In genomic region chr9:93218671-93219420, GRCh38 we compare ENCODE assay signal across 31 cellular contexts. TPM values are rescaled to one million over a fixed set of nuclear protein-coding genes. Genes with fewer than 3 reads are reported as not detected.
DNase-seq lines count a peak whose midpoint lies in the region; ATAC-seq and TF ChIP-seq lines count a peak whose summit lies in the region.
"Had no signal": no experiment of that assay in that cellular context is flagged by ENCODE, and none has a peak within 500 bp of the region (broad histone marks: within the 10 kb centered on the region; RNA-seq: fewer than 3 reads in every experiment).

No MANE protein-coding gene starts in this region.

- peaks cover 7% of the 10 kb centered on the region for H3K9me3 Mint-ChIP-seq in WTC11

- no peak overlapping the region for H3K4me3 Mint-ChIP-seq in WTC11
- H3K4me3 Mint-ChIP-seq: activated B cell treated with CpG ODN at 0.5 μM for 24 hours; activated CD8-positive, alpha-beta memory T cell treated with anti-CD3 and anti-CD28 coated beads, Interleukin-2, amount 10 ng/mL, durations not matched to agents 7 days and 5 days; activated naive CD8-positive, alpha-beta T cell treated with anti-CD3 and anti-CD28 coated beads, Interleukin-2, amount 10 ng/mL, durations not matched to agents 7 days and 5 days; CD8-positive, alpha-beta T cell; stimulated activated naive B cell treated with anti-CD40 and anti-IgM and Interleukin-4, amounts not matched to agents 10 μg/mL and 1 μg/mL and 100 μg/mL, for 72 hours had no signal

- no peak for TF ChIP-seq CTCF in WTC11 (IDR thresholded peaks at IDR 0.05)
- no peak for TF ChIP-seq CTCF in heart left ventricle (IDR thresholded peaks at IDR 0.05)
- no peak for TF ChIP-seq CTCF in mucosa of descending colon (IDR thresholded peaks at IDR 0.05)
- TF ChIP-seq CTCF in spleen (IDR thresholded peaks at IDR 0.05 in 8 of 11, conservative IDR thresholded peaks at IDR 0.05 in 3 of 11) = no peak

- no peak for ATAC-seq in WTC11
- peak in 2 of 4 donors; percentile 14 to 18 for ATAC-seq in heart left ventricle
- peak; percentile 10 for ATAC-seq in mucosa of descending colon
- no peak for ATAC-seq in HG03565 (IDR thresholded peaks at IDR 0.05; ENCODE audit: unreplicated experiment)
- ATAC-seq: activated CD8-positive, alpha-beta memory T cell treated with anti-CD3 and anti-CD28 coated beads, Interleukin-2, amount 10 ng/mL, durations not matched to agents 7 days and 5 days; CD8-positive, alpha-beta T cell; esophagus mucosa; foreskin keratinocyte; stimulated activated naive B cell treated with anti-CD40 and anti-IgM and Interleukin-4, amounts not matched to agents 10 μg/mL and 1 μg/mL and 100 μg/mL, for 72 hours; upper lobe of right lung had no signal

- DNase-seq in WTC11 (ENCODE audit: low spot score) (no peak), heart left ventricle (peak in 2 of 5 donors; percentile 19 to 49), mucosa of descending colon (peak; percentile 17 to 52 (median 33)), spleen (peak; percentile 76), SIG-M5 treated with dmso at 0.1 percent for 504 hours (lab: John Stamatoyannopoulos, UW; ENCODE audit: unreplicated experiment) (no peak), 8988T (no peak)
- no peak for DNase-seq in stimulated activated CD4-positive, alpha-beta T cell treated with anti-CD3 and anti-CD28 coated beads, Interleukin-4, amount 100 ng/mL, for 1 hour
- DNase-seq: activated B cell treated with CpG ODN at 0.5 μM for 24 hours; activated CD4-positive, alpha-beta T cell treated with anti-CD3 and anti-CD28 coated beads, Interleukin-2, amount 50 U/mL, for 1 hour; activated CD8-positive, alpha-beta memory T cell treated with anti-CD3 and anti-CD28 coated beads, Interleukin-2, amount 10 ng/mL, durations not matched to agents 7 days and 5 days; activated gamma-delta T cell treated with Interleukin-2 at 50 U/mL for 16 hours; activated naive CD8-positive, alpha-beta T cell treated with anti-CD3 and anti-CD28 coated beads, Interleukin-2, amount 10 ng/mL, durations not matched to agents 7 days and 5 days; activated T-cell treated with anti-CD3 and anti-CD28 coated beads, Interleukin-2, amount 50 U/mL, for 48 hours; AML-193; DMS 273 treated with DMSO at 0.1 percent for 48 hours; foreskin keratinocyte; hippocampal formation; IMR-90; mesenchymal stem cell; NCI-H146; NCI-H446; NCI-H774; stimulated activated naive B cell treated with anti-CD40 and anti-IgM and Interleukin-4, amounts not matched to agents 10 μg/mL and 1 μg/mL and 100 μg/mL, for 72 hours; substantia nigra had no signal

- no peaks in the 10 kb centered on the region for H3K4me1 Mint-ChIP-seq in WTC11
- H3K4me1 Mint-ChIP-seq: activated CD8-positive, alpha-beta memory T cell treated with anti-CD3 and anti-CD28 coated beads, Interleukin-2, amount 10 ng/mL, durations not matched to agents 7 days and 5 days; activated naive CD8-positive, alpha-beta T cell treated with anti-CD3 and anti-CD28 coated beads, Interleukin-2, amount 10 ng/mL, durations not matched to agents 7 days and 5 days had no signal

- no peak overlapping the region for H3K4me3 ChIP-seq in heart left ventricle
- H3K4me3 ChIP-seq in mucosa of descending colon = no peak overlapping the region
- no peak overlapping the region for H3K4me3 ChIP-seq in spleen
- H3K4me3 ChIP-seq: prostate gland, SJSA1, upper lobe of right lung had no signal

- H3K4me1 ChIP-seq in heart left ventricle (peaks cover 0 to 69% (median 24%) of the 10 kb centered on the region in 12 donors), mucosa of descending colon (ENCODE audit: low read depth) (peaks cover 39% of the 10 kb centered on the region), spleen (peaks cover 0 to 24% (median 8%) of the 10 kb centered on the region in 6 donors)
- H3K4me1 ChIP-seq: SJSA1, upper lobe of right lung had no signal

- 59 to 73% (median 65%) methylated on average over 7 to 11 of the region's 11 CpGs for WGBS in heart left ventricle, 4 donors
- 71 to 96% (median 79%) methylated on average over 6 to 11 of the region's 11 CpGs for WGBS in spleen, 5 donors

- H3K27ac ChIP-seq in heart left ventricle = peak overlapping the region in 11 of 12 donors; percentile 23 to 83 (median 61)
- peak overlapping the region in 5 of 8 donors; percentile 45 to 72 (median 57) for H3K27ac ChIP-seq in spleen
- H3K27ac ChIP-seq: foreskin keratinocyte, prostate gland, SJSA1, upper lobe of right lung had no signal

- TF ChIP-seq POLR2A in heart left ventricle (IDR thresholded peaks at IDR 0.05) (no peak), spleen (IDR thresholded peaks at IDR 0.05) (no peak)

- H3K36me3 Mint-ChIP-seq in WTC11 = peaks cover 7% of the 10 kb centered on the region
- H3K36me3 Mint-ChIP-seq: activated CD8-positive, alpha-beta memory T cell treated with anti-CD3 and anti-CD28 coated beads, Interleukin-2, amount 10 ng/mL, durations not matched to agents 7 days and 5 days; activated naive CD8-positive, alpha-beta T cell treated with anti-CD3 and anti-CD28 coated beads, Interleukin-2, amount 10 ng/mL, durations not matched to agents 7 days and 5 days; CD8-positive, alpha-beta T cell had no signal

- CTCF ChIA-PET in WTC11 (lab: Charles Lee) = interaction anchor here (1.6 to 1.9 kb wide), 2 partner anchors 65 to 110 kb away, joined by 3 to 4 read pairs; no protein-coding TSS in a partner anchor

- no peaks in the 10 kb centered on the region for H3K27me3 ChIP-seq in heart left ventricle
- peaks cover 0 to 4% (median 0%) of the 10 kb centered on the region in 7 donors for H3K27me3 ChIP-seq in spleen (replicated peaks in 1 of 7)
- H3K27me3 ChIP-seq: SJSA1, upper lobe of right lung had no signal

- intact Hi-C loops in heart left ventricle (cut with DNase I) (no loop called here), mucosa of descending colon (cut with DNase I, micrococcal nuclease) (no loop called here), spleen (cut with DNase I; ENCODE audit: low total_unique reads) (no loop called here)

- H3K27me3 Mint-ChIP-seq in WTC11 (ENCODE audit: low read depth) = no peaks in the 10 kb centered on the region

- H3K36me3 ChIP-seq in heart left ventricle = no peaks in the 10 kb centered on the region
- H3K36me3 ChIP-seq in mucosa of descending colon (ENCODE audit: low read depth) = no peaks in the 10 kb centered on the region
- H3K36me3 ChIP-seq in spleen = no peaks in the 10 kb centered on the region
- H3K36me3 ChIP-seq: prostate gland, SJSA1, upper lobe of right lung had no signal

- H3K9me3 ChIP-seq in heart left ventricle (peaks cover 0 to 13% (median 0%) of the 10 kb centered on the region in 12 donors), mucosa of descending colon (no peaks in the 10 kb centered on the region), spleen (peaks cover 0 to 18% (median 14%) of the 10 kb centered on the region in 8 donors)
- H3K9me3 ChIP-seq: prostate gland, SJSA1 had no signal

- POLR2A ChIA-PET in WTC11 (lab: Charles Lee) = no interaction called here

- H3K27ac Mint-ChIP-seq in WTC11 = peak overlapping the region; percentile 65; the same call in 1 of the 2 replicates
- H3K27ac Mint-ChIP-seq: activated B cell treated with CpG ODN at 0.5 μM for 24 hours; activated CD8-positive, alpha-beta memory T cell treated with anti-CD3 and anti-CD28 coated beads, Interleukin-2, amount 10 ng/mL, durations not matched to agents 7 days and 5 days; activated naive CD8-positive, alpha-beta T cell treated with anti-CD3 and anti-CD28 coated beads, Interleukin-2, amount 10 ng/mL, durations not matched to agents 7 days and 5 days; CD8-positive, alpha-beta T cell had no signal

TF ChIP-seq in WTC11, 78 proteins besides CTCF, POLR2A, EP300 and RAD21 (continues in another document):
- no peak for TF ChIP-seq JUN (CRISPR knock-in tag; IDR thresholded peaks at IDR 0.05)
- no peak for TF ChIP-seq USF1 (CRISPR knock-in tag; IDR thresholded peaks at IDR 0.05)
- no peak for TF ChIP-seq ZNF138 (CRISPR knock-in tag; conservative IDR thresholded peaks at IDR 0.05)
- TF ChIP-seq ZSCAN18 (CRISPR knock-in tag; IDR thresholded peaks at IDR 0.05) = no peak
- TF ChIP-seq NR1H2 (CRISPR knock-in tag; IDR thresholded peaks at IDR 0.05) = no peak
- TF ChIP-seq E2F1 (CRISPR knock-in tag; IDR thresholded peaks at IDR 0.05) = no peak
- TF ChIP-seq NFE2L1 (CRISPR knock-in tag; IDR thresholded peaks at IDR 0.05) = no peak

RNA-seq across cellular contexts. Expression of gene WNK2, which starts 34.9 kb away (rescaled TPM):
- total RNA-seq in WTC11 (2021) (113 to 121 TPM (median 120 TPM) in 3 replicates), heart left ventricle (100 to 1,000 TPM; 107 to 206 (median 129) TPM), mucosa of descending colon (100 to 1,000 TPM; 175 to 276 (median 201) TPM), spleen (10 to 100 TPM in 3 of 7 donors, 1 to 10 TPM in 4; 4.7 to 20.0 (median 9.1) TPM)
- polyA plus RNA-seq in heart left ventricle (10 to 100 TPM; 29.4 to 97.5 TPM), spleen (1 to 10 TPM; 1.8 to 5.9 (median 1.9) TPM)
- total RNA-seq: activated CD8-positive, alpha-beta memory T cell treated with anti-CD3 and anti-CD28 coated beads, Interleukin-2, amount 10 ng/mL, durations not matched to agents 7 days and 5 days; IMR-90; myocyte; SJSA1 had no signal
- polyA plus RNA-seq: IMR-90 had no signal

Comparison
In these comparisons a context has a peak if more than half of its experiments do, and no peak if none do; other contexts are left out.
1. DNase-seq: peak in mucosa of descending colon (3 of 3) and spleen (single experiment); none in WTC11 (single experiment), SIG-M5 treated with dmso at 0.1 percent for 504 hours (single experiment), stimulated activated CD4-positive, alpha-beta T cell treated with anti-CD3 and anti-CD28 coated beads, Interleukin-4, amount 100 ng/mL, for 1 hour (single experiment) and 8988T (single experiment).